16 cellular contexts compared by ENCODE assay signal in genomic region chrX:14934423-14934822, GRCh38.
A peak's percentile ranks its signal among the peaks of the same experiment; 100 is the strongest.
DNase-seq lines count a peak whose midpoint lies in the region; ATAC-seq and TF ChIP-seq lines count a peak whose summit lies in the region.
"Had no signal": no experiment of that assay in that cellular context is flagged by ENCODE, and none has a peak within 500 bp of the region (broad histone marks: within the 10 kb centered on the region; RNA-seq: fewer than 3 reads in every experiment).

No MANE protein-coding gene starts in this region.

- no peak overlapping the region for H2BK12ac ChIP-seq in neuronal stem cell (ENCODE audit: low read length)

- H3K4me3 ChIP-seq in heart right ventricle (no peak overlapping the region), neuronal stem cell (ENCODE audit: low read length in 2 of 2) (no peak overlapping the region), aorta (ENCODE audit: low read length in 2 of 2) (no peak overlapping the region)

- H3K4me1 ChIP-seq in heart right ventricle (peaks cover 0 to 9% (median 0%) of the 10 kb centered on the region in 9 donors), neuronal stem cell (ENCODE audit: control insufficient read depth in 2 of 2, insufficient read depth in 1 of 2, low read depth in 1 of 2, low read length in 2 of 2) (peaks cover 0 to 2% of the 10 kb centered on the region in 2 donors), aorta (ENCODE audit: control insufficient read depth in 1 of 2, insufficient read depth in 2 of 2, low read length in 2 of 2) (no peaks in the 10 kb centered on the region)

- H3K79me1 ChIP-seq in neuronal stem cell (ENCODE audit: low read depth, low read length) = no peaks in the 10 kb centered on the region

- H3K27ac ChIP-seq in heart right ventricle = peak overlapping the region in 1 of 10 donors; percentile 22
- H3K27ac ChIP-seq in neuronal stem cell (replicated peaks; ENCODE audit: low read length) = peak overlapping the region; percentile 58
- no peak overlapping the region for H3K27ac ChIP-seq in aorta (ENCODE audit: low read depth in 1 of 2, low read length in 2 of 2)
- H3K27ac ChIP-seq: HL-60, KMS-11 had no signal

- H3K14ac ChIP-seq in neuronal stem cell (ENCODE audit: low read length) = no peak overlapping the region

- H3K9ac ChIP-seq in neuronal stem cell (ENCODE audit: low read depth, low read length, poor library complexity) = no peak overlapping the region
- H3K9ac ChIP-seq: KMS-11 had no signal

- in situ Hi-C loops in KBM-7 (cut with MboI; ENCODE audit: low pct_unique_long_range_greater_than_20kb, low sequenced_read_pairs) = no loop called here

- no peak overlapping the region for H2AFZ ChIP-seq in neuronal stem cell (ENCODE audit: low read length)

- H2BK15ac ChIP-seq in neuronal stem cell (ENCODE audit: low read length) = no peak overlapping the region

- peak in 5 of 8 donors; percentile 54 to 79 (median 59) for ATAC-seq in heart right ventricle
- ATAC-seq in aorta (ENCODE audit: low FRiP score) = no peak
- no peak for ATAC-seq in HG02885 (IDR thresholded peaks at IDR 0.05; ENCODE audit: poor library complexity, unreplicated experiment)

- no peak overlapping the region for H3K4ac ChIP-seq in neuronal stem cell (ENCODE audit: low read length)

- H3K23ac ChIP-seq in neuronal stem cell (ENCODE audit: low read depth, low read length, poor library complexity) = no peak overlapping the region

- H2BK120ac ChIP-seq in neuronal stem cell (ENCODE audit: low read depth, low read length) = no peak overlapping the region

- H4K91ac ChIP-seq in neuronal stem cell (ENCODE audit: low read depth, low read length, poor library complexity) = no peak overlapping the region

- H2AK5ac ChIP-seq in neuronal stem cell (ENCODE audit: low read depth, low read length) = no peak overlapping the region

- peak; percentile 5 for DNase-seq in HuH-7.5 (ENCODE audit: low spot score)
- DNase-seq in NCI-H69 (lab: John Stamatoyannopoulos, UW) = peak; percentile 14
- DNase-seq in heart right ventricle = peak in 1 of 2 donors; percentile 7
- DNase-seq in neuronal stem cell (ENCODE audit: low spot score) = no peak
- no peak for DNase-seq in aorta
- DNase-seq in KBM-7 = no peak
- DNase-seq: H9, NCI-H1092, NCI-H1694, NCI-H2107, NCI-H345, NCI-H526, OCI-M1 had no signal

- no peak overlapping the region for H4K8ac ChIP-seq in neuronal stem cell (ENCODE audit: low read depth, low read length)

- H3K27me3 ChIP-seq in heart right ventricle = peaks cover 0 to 14% (median 0%) of the 10 kb centered on the region in 7 donors
- no peaks in the 10 kb centered on the region for H3K27me3 ChIP-seq in neuronal stem cell (ENCODE audit: control insufficient read depth in 3 of 3, insufficient read depth in 3 of 3, low read depth in 1 of 3, low read length in 3 of 3)
- H3K27me3 ChIP-seq in aorta (ENCODE audit: control insufficient read depth in 1 of 2, insufficient read depth in 2 of 2, low read length in 1 of 2) = no peaks in the 10 kb centered on the region

- peak overlapping the region; percentile 11 for H3K4me2 ChIP-seq in neuronal stem cell (ENCODE audit: insufficient read depth, low read length, poor library complexity, severe bottlenecking)
- H3K4me2 ChIP-seq: KMS-11 had no signal

- intact Hi-C loops in heart right ventricle (cut with DNase I) = no loop called here
- intact Hi-C loops in aorta (cut with DNase I) = no loop called here

- H3K18ac ChIP-seq in neuronal stem cell (ENCODE audit: low read length) = no peak overlapping the region

- TF ChIP-seq CTCF in heart right ventricle (IDR thresholded peaks at IDR 0.05) = no peak

- H2BK5ac ChIP-seq in neuronal stem cell (ENCODE audit: low read length) = no peak overlapping the region

- H3K36me3 ChIP-seq in heart right ventricle = no peaks in the 10 kb centered on the region
- no peaks in the 10 kb centered on the region for H3K36me3 ChIP-seq in neuronal stem cell (replicated peaks in 1 of 2; ENCODE audit: control insufficient read depth in 2 of 2, insufficient read depth in 2 of 2, low read length in 2 of 2)
- H3K36me3 ChIP-seq in aorta (ENCODE audit: control insufficient read depth in 1 of 2, insufficient read depth in 2 of 2, low read length in 1 of 2) = no peaks in the 10 kb centered on the region

- WGBS in heart right ventricle, 2 donors = 44 to 50% methylated on average over 1 of the region's 1 CpG
- no CpG with 5 or more reads among the region's 1 CpG for WGBS in neuronal stem cell (ENCODE audit: extremely low coverage in 2 of 2, insufficient read length in 2 of 2, insufficient replicate concordance in 1 of 2), 2 donors
- 30 to 33% methylated on average over 1 of the region's 1 CpG for WGBS in aorta, 2 donors

- H3K9me3 ChIP-seq in heart right ventricle (no peaks in the 10 kb centered on the region), neuronal stem cell (replicated peaks in 1 of 2; ENCODE audit: control insufficient read depth in 2 of 2, insufficient read depth in 1 of 2, low read depth in 1 of 2, low read length in 2 of 2) (no peaks in the 10 kb centered on the region), aorta (ENCODE audit: control insufficient read depth, low read length) (no peaks in the 10 kb centered on the region)

Comparison
In these comparisons a context has a peak if more than half of its experiments do, and no peak if none do; other contexts are left out.
1. DNase-seq: peak in HuH-7.5 (single experiment) and NCI-H69 (single experiment); none in neuronal stem cell (single experiment), aorta (0 of 2) and KBM-7 (single experiment).
2. ATAC-seq: peak in heart right ventricle (5 of 8); none in aorta (single experiment) and HG02885 (single experiment).